In genomic region chr4:79584902-79585301, GRCh38 we compare ENCODE assay signal across 23 cellular contexts.
"Had no signal": no experiment of that assay in that cellular context is flagged by ENCODE, and none has a peak within 500 bp of the region (broad histone marks: within the 10 kb centered on the region; RNA-seq: fewer than 3 reads in every experiment).

No MANE protein-coding gene starts in this region.

- H3K4me3 ChIP-seq: ovary, prostate gland, right lobe of liver, SJSA1, stomach, upper lobe of left lung had no signal

- DNase-seq: activated B cell treated with CpG ODN at 0.5 μM for 24 hours; activated CD4-positive, alpha-beta T cell treated with anti-CD3 and anti-CD28 coated beads for 4 hours; activated CD4-positive, alpha-beta T cell treated with anti-CD3 and anti-CD28 coated beads, Interleukin-2, amount 50 U/mL, for 48 hours; activated CD8-positive, alpha-beta memory T cell treated with anti-CD3 and anti-CD28 coated beads, Interleukin-2, amount 50 U/mL, for 48 hours; activated effector memory CD4-positive, alpha-beta T cell treated with Interleukin-2 at 50 U/mL for 16 hours; activated naive CD4-positive, alpha-beta T cell treated with anti-CD3 and anti-CD28 coated beads for 36 hours; activated T-cell treated with anti-CD3 and anti-CD28 coated beads, Interleukin-2, amount 50 U/mL, for 4 hours; central memory CD4-positive, alpha-beta T cell; kidney; mammary epithelial cell; naive thymus-derived CD8-positive, alpha-beta T cell; ovary; right lobe of liver; small intestine; stimulated activated CD4-positive, alpha-beta T cell treated with anti-CD3 and anti-CD28 coated beads, Interleukin-15, amount 100 ng/mL, for 24 hours; stomach; T1000; upper lobe of left lung had no signal

- H3K27ac ChIP-seq: neutrophil, ovary, prostate gland, right lobe of liver, SJSA1, upper lobe of left lung had no signal

- H3K36me3 ChIP-seq: neutrophil, ovary, prostate gland, right lobe of liver, SJSA1, stomach, upper lobe of left lung had no signal

- ATAC-seq: activated T-cell treated with anti-CD3 and anti-CD28 coated beads, Interleukin-2, amount 50 U/mL, for 4 hours; left lobe of liver; naive thymus-derived CD8-positive, alpha-beta T cell; right lobe of liver; stimulated activated memory B cell treated with anti-CD40 and anti-IgM and Interleukin-4, amounts not matched to agents 10 μg/mL and 1 μg/mL and 100 μg/mL, for 72 hours had no signal

- H3K4me1 ChIP-seq: prostate gland, right lobe of liver, SJSA1, upper lobe of left lung had no signal

- H3K27me3 ChIP-seq: ovary, right lobe of liver, SJSA1, stomach, upper lobe of left lung had no signal

- H3K9me3 ChIP-seq: neutrophil, ovary, prostate gland, right lobe of liver, SJSA1, stomach, upper lobe of left lung had no signal
